ENCODE assay signal across 9 cellular contexts in the genomic region with DNA sequence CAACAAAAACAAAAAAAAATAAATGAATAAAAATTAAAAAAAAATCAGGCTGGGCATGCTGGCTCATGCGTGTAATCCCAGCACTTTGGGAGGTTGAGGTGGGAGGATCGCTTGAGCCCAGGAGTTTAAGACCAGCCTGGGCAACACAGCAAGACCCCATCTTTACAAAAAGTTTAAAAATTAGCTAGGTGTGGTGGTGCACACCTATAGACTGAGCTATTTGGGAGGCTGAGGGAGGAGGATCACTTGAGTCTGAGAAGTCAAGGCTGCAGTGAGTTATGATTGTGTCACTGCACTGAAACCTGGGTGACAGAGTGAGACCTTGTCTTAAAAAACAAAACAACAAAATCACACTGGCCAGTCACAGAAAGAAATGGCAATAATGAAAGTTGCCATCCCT. TPM values are rescaled to one million over a fixed set of nuclear protein-coding genes. Genes with fewer than 3 reads are reported as not detected.
A peak's percentile ranks its signal among the peaks of the same experiment; 100 is the strongest.
DNase-seq lines count a peak whose midpoint lies in the region; ATAC-seq, FAIRE-seq and TF ChIP-seq lines count a peak whose summit lies in the region.
"Had no signal": no experiment of that assay in that cellular context is flagged by ENCODE, and none has a peak within 500 bp of the region (broad histone marks: within the 10 kb centered on the region; RNA-seq: fewer than 3 reads in every experiment).

No MANE protein-coding gene starts in this region.

- POLR2A ChIA-PET in GM12878 (lab: Charles Lee) = interaction anchor here (0.6 to 3.8 kb wide), 6 partner anchors 48 to 191 kb away, joined by 3 to 22 read pairs (median 4); no protein-coding TSS in a partner anchor

- no peak for TF ChIP-seq EP300 in GM12878 (IDR thresholded peaks at IDR 0.05; ENCODE audit: borderline replicate concordance in 1 of 2, control insufficient read depth in 1 of 2, low read depth in 2 of 2, low read length in 2 of 2)

- ATAC-seq in GM12878 (peak; percentile 19), psoas muscle (no peak), esophagus mucosa (no peak), HG02678 (IDR thresholded peaks at IDR 0.05; ENCODE audit: unreplicated experiment) (no peak)

- no peaks in the 10 kb centered on the region for H4K20me1 ChIP-seq in GM12878 (ENCODE audit: control insufficient read depth, insufficient read depth)

- peak overlapping the region; percentile 16 for H2AFZ ChIP-seq in GM12878 (ENCODE audit: control insufficient read depth, low read depth, low read length)

- no peak for TF ChIP-seq RAD21 in GM12878 (IDR thresholded peaks at IDR 0.05; ENCODE audit: insufficient read depth, low read depth, low read length)

- SMC1A ChIA-PET in GM12878 (lab: Charles Lee; ENCODE audit: uncharacterized antibody, unreplicated experiment) = interaction anchor here (0.7 to 8.9 kb wide), 13 partner anchors 10 to 316 kb away, joined by 3 to 66 read pairs (median 4); a partner anchor contains a TSS

- CTCF ChIA-PET in GM12878 (lab: Yijun Ruan, JAX) = interaction anchor here (0.7 to 6.4 kb wide), 17 partner anchors 9 to 356 kb away, joined by 3 to 78 read pairs (median 3); a partner anchor contains a TSS

- peak overlapping the region; percentile 64 for H3K4me2 ChIP-seq in GM12878 (ENCODE audit: control insufficient read depth, insufficient read depth)

- FAIRE-seq in GM12878 (lab: Jason Lieb, UNC) = no peak

- H3K79me2 ChIP-seq in GM12878 (ENCODE audit: control insufficient read depth, insufficient read depth, low read length) = peaks cover 28% of the 10 kb centered on the region

- 94% methylated on average over 2 of the region's 2 CpGs for WGBS in GM12878 (ENCODE audit: insufficient coverage, insufficient replicate concordance, low lambda C conversion rate, missing lambda C conversion rate)
- WGBS in psoas muscle, 3 donors = 96 to 100% (median 96%) methylated on average over 2 of the region's 2 CpGs

- BruUV-seq in GM12878 (replicated peaks; lab: Mats Ljungman, UMichigan) = no TSS peak

- H3K9me3 ChIP-seq in GM12878 (replicated peaks; ENCODE audit: control insufficient read depth, insufficient read depth, low read length) (no peaks in the 10 kb centered on the region; the same call in 1 of the 3 replicates), psoas muscle (no peaks in the 10 kb centered on the region)

- no peak for TF ChIP-seq POLR2A in GM12878 (IDR thresholded peaks at IDR 0.05; ENCODE audit: low read depth, low read length)

- H3K4me1 ChIP-seq in GM12878 (ENCODE audit: control insufficient read depth, insufficient read depth, low read length) = peaks cover 29% of the 10 kb centered on the region
- H3K4me1 ChIP-seq in psoas muscle = peaks cover 13% of the 10 kb centered on the region

- H3K36me3 ChIP-seq in GM12878 (ENCODE audit: control insufficient read depth in 2 of 2, insufficient read depth in 2 of 2, low read length in 1 of 2) (no peaks in the 10 kb centered on the region), psoas muscle (ENCODE audit: insufficient read depth in 1 of 2, low read depth in 1 of 2) (no peaks in the 10 kb centered on the region)

- RAD21 ChIA-PET in GM12878 (lab: Charles Lee; ENCODE audit: unreplicated experiment) = interaction anchor here (0.6 to 2.7 kb wide), 9 partner anchors 9 to 316 kb away, joined by 3 to 11 read pairs (median 3); a partner anchor contains a TSS

- H3K4me3 ChIP-seq in GM12875 (ENCODE audit: low read depth, low read length) (peak overlapping the region; percentile 31), HL-60 (replicated peaks; ENCODE audit: insufficient read depth, low read length) (no peak overlapping the region), GM12878 (peak overlapping the region; percentile 61), psoas muscle (peak overlapping the region; percentile 50)

- intact Hi-C loops in GM12878 (cut with micrococcal nuclease; ENCODE audit: unreplicated experiment) (loop anchor here (5.0 kb wide), 2 partner anchors 51 to 139 kb away; no protein-coding TSS in a partner anchor), psoas muscle (cut with DNase I) (loop anchor here in 1 of 2 donors (5.0 kb wide), 1 partner anchor 51 kb away; no protein-coding TSS in a partner anchor)

- TF ChIP-seq CTCF in GM12875 (IDR thresholded peaks at IDR 0.05; ENCODE audit: borderline replicate concordance, insufficient read depth, low read depth, low read length) (no peak), HL-60 (IDR thresholded peaks at IDR 0.05; ENCODE audit: insufficient read depth, low read length) (no peak), GM12878 (IDR thresholded peaks at IDR 0.05 in 2 of 3, conservative IDR thresholded peaks at IDR 0.05 in 1 of 3; ENCODE audit: control insufficient read depth in 2 of 3, extremely low read depth in 1 of 3, insufficient read depth in 1 of 3, low read depth in 3 of 3, low read length in 3 of 3) (no peak), psoas muscle (IDR thresholded peaks at IDR 0.05) (no peak)

- DNase-seq in HL-60 (ENCODE audit: low read depth in 1 of 2, low spot score in 1 of 2) = no peak
- no peak for DNase-seq in GM12878 (ENCODE audit: low read depth, low spot score)
- DNase-seq in psoas muscle = no peak
- DNase-seq in Ammon's horn (ENCODE audit: low spot score) = no peak
- DNase-seq in NCI-H1048 (lab: John Stamatoyannopoulos, UW) = no peak
- DNase-seq: NCI-H1930 had no signal

- peak overlapping the region; percentile 69; the same call in 1 of the 2 replicates for H3K9ac ChIP-seq in GM12878 (ENCODE audit: control insufficient read depth, insufficient read depth, low read length)

- H3K27ac ChIP-seq in HL-60 (replicated peaks) = peak overlapping the region; percentile 95
- H3K27ac ChIP-seq in GM12878 (ENCODE audit: control insufficient read depth, insufficient read depth) = peak overlapping the region; percentile 91
- H3K27ac ChIP-seq in psoas muscle = no peak overlapping the region

- in situ Hi-C loops in GM12878 (cut with MboI) = no loop called here

- H3K27me3 ChIP-seq in HL-60 (ENCODE audit: insufficient read depth, poor library complexity, severe bottlenecking) (no peaks in the 10 kb centered on the region), GM12878 (replicated peaks in 1 of 2; ENCODE audit: control insufficient read depth in 2 of 2, insufficient read depth in 2 of 2, low read length in 1 of 2) (no peaks in the 10 kb centered on the region), psoas muscle (ENCODE audit: insufficient read depth in 3 of 3, low read length in 2 of 3) (peaks cover 0 to 23% (median 2%) of the 10 kb centered on the region in 3 donors)

TF ChIP-seq in GM12878, 131 proteins besides CTCF, POLR2A, EP300 and RAD21 (continues in another document):
- TF ChIP-seq ZNF207 (IDR thresholded peaks at IDR 0.05; ENCODE audit: borderline replicate concordance) = no peak
- TF ChIP-seq CBFB (IDR thresholded peaks at IDR 0.05; ENCODE audit: low read depth) = 0 out of 2 replicates have a peak, but pooled peaks have one; percentile 13

RNA-seq across cellular contexts. Expression of a gene that starts 3.4 kb away (rescaled TPM):
- 235 and 239 TPM in 2 replicates for total RNA-seq in GM12878 (2013; cell fraction: nucleolus; rRNA removed)
- 34.3 and 37.5 TPM in 2 replicates for total RNA-seq in GM12878 (2014; rRNA removed)
- 65.4 and 66.3 TPM in 2 replicates for total RNA-seq in GM12878 (2014; rRNA removed; fragmentation: Illumina TruSeq; extraction: Trizol)
- 48.2 and 50.8 TPM in 2 replicates for total RNA-seq in GM12878 (2021)
- 13.6 TPM for polyA plus RNA-seq in GM12878 (2011; ENCODE audit: low read depth)
- polyA plus RNA-seq in GM12878 (2011; rRNA removed) = 59.0 and 81.7 TPM in 2 replicates
- polyA plus RNA-seq in GM12878 (2011; cell fraction: cytosol; rRNA removed) = 28.0 and 29.2 TPM in 2 replicates
- polyA plus RNA-seq in GM12878 (2011; cell fraction: nucleus; rRNA removed) = 73.2 and 77.1 TPM in 2 replicates
- 18.0 and 24.3 TPM in 2 replicates for polyA plus RNA-seq in GM12878 (2012)
- polyA plus RNA-seq in GM12878 (2014; fragmentation: Illumina TruSeq; extraction: Trizol) = 53.9 and 66.5 TPM in 2 replicates
- 10 to 100 TPM; 20.0 to 22.0 TPM for polyA plus RNA-seq in GM12878 (2014; fragmentation: Nextera tagmentation; extraction: Ambion mirVana)
- polyA plus RNA-seq in GM12878 (2014; rRNA removed) = 27.2 and 32.1 TPM in 2 replicates
- 10 to 100 TPM; 37.3 to 40.2 TPM for polyA plus RNA-seq in GM12878 (2016; fragmentation: Nextera tagmentation; extraction: Ambion mirVana)
- polyA minus RNA-seq in GM12878 (2011; rRNA and poly(A)+ RNA removed) = 53.4 and 58.4 TPM in 2 replicates
- polyA minus RNA-seq in GM12878 (2011; cell fraction: cytosol; rRNA and poly(A)+ RNA removed) = 21.1 and 23.3 TPM in 2 replicates
- 48.0 and 77.5 TPM in 2 replicates for polyA minus RNA-seq in GM12878 (2011; cell fraction: nucleus; rRNA and poly(A)+ RNA removed)
- total RNA-seq in psoas muscle = 1 to 10 TPM; 1.3 to 2.4 (median 1.6) TPM
- polyA plus RNA-seq in psoas muscle = 1 to 10 TPM in 2 of 3 donors, under 1 TPM in 1; 1.00 to 1.2 (median 1.2) TPM
- 7.2 TPM for total RNA-seq in esophagus mucosa

RNA-seq across cellular contexts. Expression of a gene that starts 21.3 kb away (rescaled TPM):
- 1.8 and 2.3 TPM in 2 replicates for total RNA-seq in GM12878 (2013; cell fraction: nucleolus; rRNA removed)
- 1.2 and 2.4 TPM in 2 replicates for total RNA-seq in GM12878 (2014; rRNA removed)
- 1.8 and 2.1 TPM in 2 replicates for total RNA-seq in GM12878 (2014; rRNA removed; fragmentation: Illumina TruSeq; extraction: Trizol)
- total RNA-seq in GM12878 (2021) = 1.4 and 1.5 TPM in 2 replicates
- 1.9 TPM for polyA plus RNA-seq in GM12878 (2011; ENCODE audit: low read depth)
- 1.1 and 2.2 TPM in 2 replicates for polyA plus RNA-seq in GM12878 (2011; rRNA removed)
- polyA plus RNA-seq in GM12878 (2011; cell fraction: cytosol; rRNA removed) = 0.57 and 0.79 TPM in 2 replicates
- polyA plus RNA-seq in GM12878 (2011; cell fraction: nucleus; rRNA removed) = 0.95 and 1.1 TPM in 2 replicates
- polyA plus RNA-seq in GM12878 (2012) = 0.91 and 1.6 TPM in 2 replicates
- 1.2 and 2.4 TPM in 2 replicates for polyA plus RNA-seq in GM12878 (2014; fragmentation: Illumina TruSeq; extraction: Trizol)
- polyA plus RNA-seq in GM12878 (2014; fragmentation: Nextera tagmentation; extraction: Ambion mirVana) = under 1 TPM; 0.39 to 0.60 TPM
- 2.0 and 2.2 TPM in 2 replicates for polyA plus RNA-seq in GM12878 (2014; rRNA removed)
- 1 to 10 TPM; 1.1 to 1.5 TPM for polyA plus RNA-seq in GM12878 (2016; fragmentation: Nextera tagmentation; extraction: Ambion mirVana)
- polyA minus RNA-seq in GM12878 (2011; rRNA and poly(A)+ RNA removed) = 1.5 and 1.8 TPM in 2 replicates
- 1.0 TPM in 1 of 2 replicates, not detected in the other for polyA minus RNA-seq in GM12878 (2011; cell fraction: cytosol; rRNA and poly(A)+ RNA removed)
- 0.48 and 1.2 TPM in 2 replicates for polyA minus RNA-seq in GM12878 (2011; cell fraction: nucleus; rRNA and poly(A)+ RNA removed)
- 1 to 10 TPM in 1 of 4 donors, under 1 TPM in 3; 0.22 to 1.1 (median 0.49) TPM for total RNA-seq in psoas muscle
- under 1 TPM; 0.13 to 0.52 (median 0.26) TPM for polyA plus RNA-seq in psoas muscle
- total RNA-seq in esophagus mucosa = 3.1 TPM
